ENCODE assay signal across 29 cellular contexts in genomic region chr10:124883510-124884321, GRCh38.
"Had no signal": no experiment of that assay in that cellular context is flagged by ENCODE, and none has a peak within 500 bp of the region (broad histone marks: within the 10 kb centered on the region; RNA-seq: fewer than 3 reads in every experiment).

No MANE protein-coding gene starts in this region.

- H3K9me3 ChIP-seq: neutrophil, pancreas, psoas muscle, right lobe of liver, suprapubic skin, testis, transverse colon, vagina had no signal

- ATAC-seq: naive thymus-derived CD4-positive, alpha-beta T cell; natural killer cell; pancreas; psoas muscle; right lobe of liver; stimulated activated memory B cell treated with anti-CD40 and anti-IgM and Interleukin-4, amounts not matched to agents 10 μg/mL and 1 μg/mL and 100 μg/mL, for 72 hours; stimulated activated naive CD8-positive, alpha-beta T cell treated with anti-CD3 and anti-CD28 coated beads, Interleukin-15, amount 100 ng/mL, for 72 hours; stimulated activated naive CD8-positive, alpha-beta T cell treated with anti-CD3 and anti-CD28 coated beads, Interleukin-15, Interleukin-2, amounts not matched to agents 100 U/mL and 50 U/mL, for 24 hours had no signal

- H3K27ac ChIP-seq: neutrophil, pancreas, psoas muscle, right lobe of liver, skin epidermis, spleen, suprapubic skin, testis, tibial artery, transverse colon, vagina had no signal

- H3K4me1 ChIP-seq: pancreas, psoas muscle, spleen, suprapubic skin, testis, tibial artery, vagina had no signal

- DNase-seq: naive thymus-derived CD4-positive, alpha-beta T cell; natural killer cell; nucleus accumbens; psoas muscle; right cardiac atrium; spleen; stimulated activated CD4-positive, alpha-beta T cell treated with anti-CD3 and anti-CD28 coated beads, Interleukin-12 subunit alpha, Interleukin-12 subunit beta, amount 100 ng/mL, for 4 hours; stimulated activated CD4-positive, alpha-beta T cell treated with anti-CD3 and anti-CD28 coated beads, Interleukin-1b, Interleukin-23, amount 100 ng/mL, for 48 hours; stimulated activated CD4-positive, alpha-beta T cell treated with anti-CD3 and anti-CD28 coated beads, Interleukin-4, amount 100 ng/mL, for 1 hour; stimulated activated CD4-positive, alpha-beta T cell treated with anti-CD3 and anti-CD28 coated beads, Interleukin-4, amount 100 ng/mL, for 4 hours; stimulated activated CD8-positive, alpha-beta memory T cell treated with anti-CD3 and anti-CD28 coated beads, Interleukin-4, amount 100 ng/mL, for 48 hours; stimulated activated naive CD4-positive, alpha-beta T cell; stimulated activated naive CD8-positive, alpha-beta T cell treated with anti-CD3 and anti-CD28 coated beads, Interleukin-15, amount 100 ng/mL, for 72 hours; stimulated activated naive CD8-positive, alpha-beta T cell treated with anti-CD3 and anti-CD28 coated beads, Interleukin-15, Interleukin-2, amounts not matched to agents 100 U/mL and 50 U/mL, for 24 hours; substantia nigra; testis; tibial artery; transverse colon had no signal

- H3K4me1 Mint-ChIP-seq: naive thymus-derived CD4-positive, alpha-beta T cell; natural killer cell; nephron; stimulated activated memory B cell treated with anti-CD40 and anti-IgM and Interleukin-4, amounts not matched to agents 10 μg/mL and 1 μg/mL and 100 μg/mL, for 72 hours; stimulated activated naive CD8-positive, alpha-beta T cell treated with anti-CD3 and anti-CD28 coated beads, Interleukin-15, amount 100 ng/mL, for 72 hours had no signal

- H3K27me3 Mint-ChIP-seq: progenitor cell of endocrine pancreas, type B pancreatic cell had no signal

- H3K36me3 Mint-ChIP-seq: natural killer cell; stimulated activated memory B cell treated with anti-CD40 and anti-IgM and Interleukin-4, amounts not matched to agents 10 μg/mL and 1 μg/mL and 100 μg/mL, for 72 hours; type B pancreatic cell had no signal

- H3K36me3 ChIP-seq: neutrophil, pancreas, right lobe of liver, spleen, suprapubic skin, tibial artery, transverse colon, vagina had no signal

- H3K4me2 ChIP-seq: smooth muscle cell had no signal

- H3K4me3 ChIP-seq: pancreas, psoas muscle, right lobe of liver, skin epidermis, smooth muscle cell, spleen, suprapubic skin, testis, tibial artery, transverse colon, vagina had no signal

- H3K4me3 Mint-ChIP-seq: naive thymus-derived CD4-positive, alpha-beta T cell; natural killer cell; nephron; stimulated activated memory B cell treated with anti-CD40 and anti-IgM and Interleukin-4, amounts not matched to agents 10 μg/mL and 1 μg/mL and 100 μg/mL, for 72 hours; stimulated activated naive CD8-positive, alpha-beta T cell treated with anti-CD3 and anti-CD28 coated beads, Interleukin-15, amount 100 ng/mL, for 72 hours; type B pancreatic cell had no signal

- H3K9me3 Mint-ChIP-seq: nephron; stimulated activated naive CD8-positive, alpha-beta T cell treated with anti-CD3 and anti-CD28 coated beads, Interleukin-15, amount 100 ng/mL, for 72 hours; type B pancreatic cell had no signal

- H3K27ac Mint-ChIP-seq: naive thymus-derived CD4-positive, alpha-beta T cell; natural killer cell; nephron; progenitor cell of endocrine pancreas; stimulated activated memory B cell treated with anti-CD40 and anti-IgM and Interleukin-4, amounts not matched to agents 10 μg/mL and 1 μg/mL and 100 μg/mL, for 72 hours; stimulated activated naive CD8-positive, alpha-beta T cell treated with anti-CD3 and anti-CD28 coated beads, Interleukin-15, amount 100 ng/mL, for 72 hours; type B pancreatic cell had no signal

- H3K27me3 ChIP-seq: neutrophil, pancreas, right lobe of liver, suprapubic skin, testis, tibial artery, transverse colon, vagina had no signal
